In the genomic region with DNA sequence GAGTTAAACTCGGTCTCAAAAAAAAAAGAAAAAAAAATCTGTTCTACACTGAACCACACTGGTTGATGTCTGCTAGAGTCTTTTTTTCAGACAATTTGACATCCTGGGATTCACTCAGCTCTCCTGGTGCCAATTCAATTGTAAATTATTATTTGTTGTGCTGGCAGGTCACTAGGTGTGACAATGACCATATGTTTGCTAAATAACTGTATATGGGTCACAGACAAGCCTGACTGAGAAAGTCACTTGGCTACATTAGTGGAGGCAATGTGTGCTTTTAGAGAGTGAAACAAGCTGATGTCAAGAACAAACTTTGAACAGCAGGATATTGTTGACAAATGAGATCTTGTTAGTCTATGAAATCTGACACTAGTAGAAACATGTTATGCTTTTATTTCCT, we compare ENCODE assay signal across 13 cellular contexts.
"Had no signal": no experiment of that assay in that cellular context is flagged by ENCODE, and none has a peak within 500 bp of the region (broad histone marks: within the 10 kb centered on the region; RNA-seq: fewer than 3 reads in every experiment).

No MANE protein-coding gene starts in this region.

- H3K4me1 ChIP-seq: parathyroid adenoma had no signal

- H3K27me3 ChIP-seq: brain microvascular endothelial cell had no signal

- ATAC-seq: left cardiac atrium had no signal

- DNase-seq: activated CD4-positive, alpha-beta T cell treated with anti-CD3 and anti-CD28 coated beads, Interleukin-2, amount 50 U/mL, for 1 hour; activated T-cell treated with anti-CD3 and anti-CD28 coated beads for 4 hours; amygdala; brain microvascular endothelial cell; endodermal cell; immature natural killer cell; left cardiac atrium; midbrain; naive B cell; stimulated activated CD4-positive, alpha-beta T cell treated with anti-CD3 and anti-CD28 coated beads, Interleukin-15, amount 100 ng/mL, for 24 hours; stimulated activated CD4-positive, alpha-beta T cell treated with anti-CD3 and anti-CD28 coated beads, Interleukin-4, amount 100 ng/mL, for 4 hours had no signal

- H3K27ac ChIP-seq: brain microvascular endothelial cell, parathyroid adenoma had no signal

- H3K36me3 ChIP-seq: brain microvascular endothelial cell had no signal

- H3K4me3 ChIP-seq: lung had no signal
